ENCODE assay signal across 8 cellular contexts in genomic region chr15:59437473-59437776, GRCh38. TPM values are rescaled to one million over a fixed set of nuclear protein-coding genes. Genes with fewer than 3 reads are reported as not detected.
DNase-seq lines count a peak whose midpoint lies in the region; ATAC-seq, FAIRE-seq and TF ChIP-seq lines count a peak whose summit lies in the region.

No MANE protein-coding gene starts in this region.

- peaks cover 75% of the 10 kb centered on the region for H3K27me3 Mint-ChIP-seq in activated T-cell treated with anti-CD3 and anti-CD28 coated beads, Interleukin-2, amount 50 U/mL, for 24 hours
- peaks cover 69% of the 10 kb centered on the region for H3K27me3 Mint-ChIP-seq in activated CD8-positive, alpha-beta T cell treated with anti-CD3 and anti-CD28 coated beads, Interleukin-2, amount 10 ng/mL, durations not matched to agents 7 days and 5 days (ENCODE audit: low read depth)

- H3K27ac ChIP-seq in kidney (ENCODE audit: low read depth in 2 of 2, low read length in 2 of 2) (no peak overlapping the region), thyroid gland (no peak overlapping the region)

- in situ Hi-C loops in KBM-7 (cut with MboI; ENCODE audit: low pct_unique_long_range_greater_than_20kb, low sequenced_read_pairs), result no loop called here

- CTCF ChIA-PET in activated CD8-positive, alpha-beta T cell treated with anti-CD3 and anti-CD28 coated beads, Interleukin-2, amount 10 ng/mL, durations not matched to agents 7 days and 5 days (lab: Charles Lee), result interaction anchor here (1.0 to 2.2 kb wide), 2 partner anchors 70 to 190 kb away, joined by 3 to 5 read pairs; no protein-coding TSS in a partner anchor

- no peak for FAIRE-seq in kidney (lab: Jason Lieb, UNC)

- DNase-seq in activated T-cell treated with anti-CD3 and anti-CD28 coated beads, Interleukin-2, amount 50 U/mL, for 24 hours, result no peak
- DNase-seq in activated T-cell treated with anti-CD3 and anti-CD28 coated beads for 4 hours (no peak), kidney (no peak), thyroid gland (no peak), KBM-7 (no peak)
- DNase-seq in activated CD8-positive, alpha-beta T cell treated with anti-CD3 and anti-CD28 coated beads, Interleukin-2, amount 10 ng/mL, durations not matched to agents 7 days and 5 days, result no peak

- POLR2A ChIA-PET in activated CD8-positive, alpha-beta T cell treated with anti-CD3 and anti-CD28 coated beads, Interleukin-2, amount 10 ng/mL, durations not matched to agents 7 days and 5 days (lab: Charles Lee), result no interaction called here

- H3K4me3 ChIP-seq in kidney (ENCODE audit: low read length in 2 of 2) (peak overlapping the region; percentile 63 to 65), thyroid gland (replicated peaks in 1 of 3) (peak overlapping the region in 2 of 3 donors; percentile 19 to 24)

- H3K27me3 ChIP-seq in thyroid gland, result no peaks in the 10 kb centered on the region

- no peak overlapping the region for H3K27ac Mint-ChIP-seq in activated T-cell treated with anti-CD3 and anti-CD28 coated beads, Interleukin-2, amount 50 U/mL, for 24 hours
- H3K27ac Mint-ChIP-seq in activated CD8-positive, alpha-beta T cell treated with anti-CD3 and anti-CD28 coated beads, Interleukin-2, amount 10 ng/mL, durations not matched to agents 7 days and 5 days, result no peak overlapping the region

- H3K9me3 ChIP-seq in kidney (ENCODE audit: control insufficient read depth in 1 of 2, low read length in 2 of 2), result no peaks in the 10 kb centered on the region
- no peaks in the 10 kb centered on the region for H3K9me3 ChIP-seq in thyroid gland

- no peak for TF ChIP-seq CTCF in kidney (IDR thresholded peaks at IDR 0.05; ENCODE audit: borderline replicate concordance, extremely low read depth, insufficient read depth)
- TF ChIP-seq CTCF in thyroid gland (IDR thresholded peaks at IDR 0.05), result no peak

- ATAC-seq in activated CD8-positive, alpha-beta T cell treated with anti-CD3 and anti-CD28 coated beads, Interleukin-2, amount 10 ng/mL, durations not matched to agents 7 days and 5 days, result no peak
- ATAC-seq in HG03469 (IDR thresholded peaks at IDR 0.05; ENCODE audit: unreplicated experiment), result no peak
- ATAC-seq in HG02970 (IDR thresholded peaks at IDR 0.05; ENCODE audit: low FRiP score, unreplicated experiment), result no peak

- H3K36me3 ChIP-seq in kidney (ENCODE audit: control insufficient read depth in 1 of 2, insufficient read depth in 2 of 2, low read length in 2 of 2), result no peaks in the 10 kb centered on the region
- H3K36me3 ChIP-seq in thyroid gland, result no peaks in the 10 kb centered on the region

- 1 to 2% methylated on average over 14 to 15 of the region's 15 CpGs for WGBS in thyroid gland, 2 donors

- no peaks in the 10 kb centered on the region for H3K36me3 Mint-ChIP-seq in activated T-cell treated with anti-CD3 and anti-CD28 coated beads, Interleukin-2, amount 50 U/mL, for 24 hours (ENCODE audit: low read depth)
- peaks cover 3% of the 10 kb centered on the region for H3K36me3 Mint-ChIP-seq in activated CD8-positive, alpha-beta T cell treated with anti-CD3 and anti-CD28 coated beads, Interleukin-2, amount 10 ng/mL, durations not matched to agents 7 days and 5 days (ENCODE audit: low read depth)

- intact Hi-C loops in kidney (cut with DNase I), result no loop called here
- intact Hi-C loops in thyroid gland (cut with DNase I), result no loop called here

- peak overlapping the region; percentile 27 to 59 for H3K9ac ChIP-seq in kidney (ENCODE audit: low read length in 2 of 2)

- peaks cover 18% of the 10 kb centered on the region for H3K4me1 Mint-ChIP-seq in activated T-cell treated with anti-CD3 and anti-CD28 coated beads, Interleukin-2, amount 50 U/mL, for 24 hours (ENCODE audit: low read depth)
- H3K4me1 Mint-ChIP-seq in activated CD8-positive, alpha-beta T cell treated with anti-CD3 and anti-CD28 coated beads, Interleukin-2, amount 10 ng/mL, durations not matched to agents 7 days and 5 days (ENCODE audit: low read depth), result peaks cover 21% of the 10 kb centered on the region

- H3K4me1 ChIP-seq in kidney (ENCODE audit: control insufficient read depth in 1 of 2, insufficient read depth in 1 of 2, low read depth in 1 of 2, low read length in 2 of 2), result peaks cover 0 to 10% of the 10 kb centered on the region in 2 donors
- peaks cover 15% of the 10 kb centered on the region in 2 donors for H3K4me1 ChIP-seq in thyroid gland

- H3K9me3 Mint-ChIP-seq in activated T-cell treated with anti-CD3 and anti-CD28 coated beads, Interleukin-2, amount 50 U/mL, for 24 hours, result no peaks in the 10 kb centered on the region
- H3K9me3 Mint-ChIP-seq in activated CD8-positive, alpha-beta T cell treated with anti-CD3 and anti-CD28 coated beads, Interleukin-2, amount 10 ng/mL, durations not matched to agents 7 days and 5 days (ENCODE audit: insufficient read depth), result no peaks in the 10 kb centered on the region

- peak overlapping the region; percentile 72 for H3K4me3 Mint-ChIP-seq in activated T-cell treated with anti-CD3 and anti-CD28 coated beads, Interleukin-2, amount 50 U/mL, for 24 hours
- peak overlapping the region; percentile 80 for H3K4me3 Mint-ChIP-seq in activated CD8-positive, alpha-beta T cell treated with anti-CD3 and anti-CD28 coated beads, Interleukin-2, amount 10 ng/mL, durations not matched to agents 7 days and 5 days

- no peak for TF ChIP-seq POLR2A in thyroid gland (IDR thresholded peaks at IDR 0.05)

RNA-seq across cellular contexts. Expression of gene FAM81A, which starts 0.6 kb away (rescaled TPM):
- 1 to 10 TPM; 4.6 to 4.7 TPM for total RNA-seq in activated CD8-positive, alpha-beta T cell treated with anti-CD3 and anti-CD28 coated beads, Interleukin-2, amount 10 ng/mL, durations not matched to agents 7 days and 5 days
- total RNA-seq in kidney (10.4 TPM), thyroid gland (10 to 100 TPM in 1 of 4 donors, 1 to 10 TPM in 2, under 1 TPM in 1; 0.27 to 14.3 (median 2.4) TPM)
- polyA plus RNA-seq in kidney (ENCODE audit: insufficient read depth, low read depth, low replicate concordance), result 10.4 TPM
